14 cellular contexts compared by ENCODE assay signal in the genomic region with DNA sequence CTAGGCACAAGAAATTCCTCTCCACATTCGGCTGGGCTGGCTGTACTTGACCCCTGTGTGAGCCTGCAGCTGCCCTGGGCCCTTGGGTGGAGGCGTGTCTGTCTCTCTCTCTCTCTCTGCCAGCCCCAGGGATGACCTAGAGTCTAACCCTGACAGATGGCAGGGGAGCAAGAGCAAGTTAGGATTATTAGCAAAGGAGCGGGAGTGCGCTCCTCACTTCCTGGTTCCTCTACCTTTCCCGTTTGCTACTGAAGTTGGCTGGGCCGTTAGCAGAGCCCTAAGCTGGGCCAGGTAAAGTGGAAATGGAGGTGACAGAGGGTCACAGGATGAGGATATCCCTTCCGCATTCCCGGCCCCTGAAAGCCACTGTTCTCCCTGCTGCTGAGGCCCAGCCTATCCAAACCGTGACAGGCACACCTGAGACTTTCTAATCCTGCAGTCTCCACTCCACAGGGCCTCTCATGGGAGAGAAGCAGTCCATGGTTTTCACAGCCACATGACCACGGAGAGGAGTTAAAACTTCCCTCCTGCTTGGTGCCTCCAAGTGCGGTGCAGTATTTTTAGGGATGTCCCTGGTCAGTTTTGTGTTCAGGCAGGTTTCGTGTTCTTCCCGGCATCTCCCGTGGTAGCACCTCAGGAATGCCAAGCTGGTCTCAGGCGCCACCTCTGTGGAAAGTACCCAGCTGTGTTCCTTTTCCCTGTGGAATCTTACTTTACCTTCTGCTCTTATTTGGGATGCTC.
DNase-seq lines count a peak whose midpoint lies in the region; ATAC-seq and TF ChIP-seq lines count a peak whose summit lies in the region.
"Had no signal": no experiment of that assay in that cellular context is flagged by ENCODE, and none has a peak within 500 bp of the region (broad histone marks: within the 10 kb centered on the region; RNA-seq: fewer than 3 reads in every experiment).

No MANE protein-coding gene starts in this region.

- BruUV-seq in Caco-2 (replicated peaks; lab: Mats Ljungman, UMichigan) (no TSS peak), Panc1 (replicated peaks; lab: Mats Ljungman, UMichigan) (no TSS peak)

- DNase-seq in Caco-2: no peak
- no peak for DNase-seq in Panc1 (ENCODE audit: low read depth, low spot score)
- peak; percentile 33 for DNase-seq in left ventricle myocardium superior
- no peak for DNase-seq in nephron progenitor cell
- DNase-seq in activated CD4-positive, alpha-beta T cell treated with anti-CD3 and anti-CD28 coated beads for 48 hours: no peak
- DNase-seq in NK-92 treated with Interleukin-12 subunit alpha and Interleukin-12 subunit beta, amount 100 ng/mL, for 24 hours (lab: John Stamatoyannopoulos, UW): no peak
- DNase-seq in CD4-positive, alpha-beta T cell: no peak
- DNase-seq: activated naive CD4-positive, alpha-beta T cell treated with anti-CD3 and anti-CD28 coated beads, Interleukin-2, amount 10 ng/mL, durations not matched to agents 7 days and 5 days; naive thymus-derived CD4-positive, alpha-beta T cell; NCI-H1092 treated with DMSO at 0.1 percent for 48 hours; SHP77; tibial artery had no signal

- H3K9me3 ChIP-seq in Caco-2: peaks cover 11% of the 10 kb centered on the region
- H3K9me3 ChIP-seq in Panc1 (ENCODE audit: control insufficient read depth, insufficient read depth, low read depth, low read length): no peaks in the 10 kb centered on the region
- no peaks in the 10 kb centered on the region for H3K9me3 ChIP-seq in CD4-positive, alpha-beta T cell (ENCODE audit: control insufficient read depth, low read length)

- peaks cover 57% of the 10 kb centered on the region for H3K4me1 ChIP-seq in Caco-2
- H3K4me1 ChIP-seq in Panc1 (ENCODE audit: control insufficient read depth, insufficient read depth, low read length): peaks cover 34% of the 10 kb centered on the region
- H3K4me1 ChIP-seq: tibial artery had no signal

- H3K27me3 Mint-ChIP-seq in Caco-2 (ENCODE audit: insufficient read depth, unreplicated experiment) (no peaks in the 10 kb centered on the region), nephron progenitor cell (ENCODE audit: low read depth, poor library complexity) (no peaks in the 10 kb centered on the region)
- no peaks in the 10 kb centered on the region for H3K27me3 Mint-ChIP-seq in CD4-positive, alpha-beta T cell
- H3K27me3 Mint-ChIP-seq: activated naive CD4-positive, alpha-beta T cell treated with anti-CD3 and anti-CD28 coated beads, Interleukin-2, amount 10 ng/mL, durations not matched to agents 7 days and 5 days had no signal

- H3K4me3 ChIP-seq in Caco-2 (ENCODE audit: low read depth, low read length): no peak overlapping the region
- H3K4me3 ChIP-seq in Panc1 (ENCODE audit: low read depth in 2 of 2, low read length in 2 of 2): no peak overlapping the region
- H3K4me3 ChIP-seq: tibial artery had no signal

- H3K27ac Mint-ChIP-seq in Caco-2 (ENCODE audit: unreplicated experiment): peak overlapping the region; percentile 46
- peak overlapping the region; percentile 52 for H3K27ac Mint-ChIP-seq in nephron progenitor cell
- no peak overlapping the region for H3K27ac Mint-ChIP-seq in CD4-positive, alpha-beta T cell
- H3K27ac Mint-ChIP-seq: activated naive CD4-positive, alpha-beta T cell treated with anti-CD3 and anti-CD28 coated beads, Interleukin-2, amount 10 ng/mL, durations not matched to agents 7 days and 5 days; naive thymus-derived CD4-positive, alpha-beta T cell had no signal

- H3K27ac ChIP-seq in Panc1 (ENCODE audit: low read length): peak overlapping the region; percentile 89
- no peak overlapping the region for H3K27ac ChIP-seq in CD4-positive, alpha-beta T cell (ENCODE audit: low read depth, low read length)
- H3K27ac ChIP-seq: tibial artery had no signal

- in situ Hi-C loops in Panc1 (cut with HindIII; ENCODE audit: low pct_unique_long_range_greater_than_20kb, low sequenced_read_pairs): no loop called here

- POLR2A ChIA-PET in Caco-2 (lab: Charles Lee): no interaction called here
- POLR2A ChIA-PET in Panc1 (lab: Charles Lee): no interaction called here
- POLR2A ChIA-PET in CD4-positive, alpha-beta T cell (lab: Charles Lee): no interaction called here

- ATAC-seq in Panc1 (peak; percentile 70), left ventricle myocardium superior (peak; percentile 90), HG03520 (IDR thresholded peaks at IDR 0.05; ENCODE audit: unreplicated experiment) (no peak)
- ATAC-seq in CD4-positive, alpha-beta T cell (ENCODE audit: poor library complexity): no peak
- ATAC-seq: naive thymus-derived CD4-positive, alpha-beta T cell had no signal

- H3K36me3 Mint-ChIP-seq in Caco-2 (ENCODE audit: insufficient read depth, unreplicated experiment) (peaks cover 74% of the 10 kb centered on the region), nephron progenitor cell (ENCODE audit: low read depth) (peaks cover 41% of the 10 kb centered on the region)
- no peaks in the 10 kb centered on the region for H3K36me3 Mint-ChIP-seq in CD4-positive, alpha-beta T cell (ENCODE audit: low read depth)
- H3K36me3 Mint-ChIP-seq: activated naive CD4-positive, alpha-beta T cell treated with anti-CD3 and anti-CD28 coated beads, Interleukin-2, amount 10 ng/mL, durations not matched to agents 7 days and 5 days had no signal

- no peaks in the 10 kb centered on the region for H3K27me3 ChIP-seq in Caco-2 (replicated peaks; ENCODE audit: control insufficient read depth, insufficient read depth, low read length)
- no peaks in the 10 kb centered on the region for H3K27me3 ChIP-seq in Panc1 (ENCODE audit: control insufficient read depth, insufficient read depth, low read length)
- H3K27me3 ChIP-seq in CD4-positive, alpha-beta T cell (ENCODE audit: control insufficient read depth, insufficient read depth, low read length): no peaks in the 10 kb centered on the region
- H3K27me3 ChIP-seq: tibial artery had no signal

- intact Hi-C loops in Caco-2 (cut with micrococcal nuclease; ENCODE audit: unreplicated experiment) (loop anchor here (5.0 kb wide), 1 partner anchor 143 kb away; a partner anchor contains a TSS), Panc1 (cut with micrococcal nuclease; ENCODE audit: unreplicated experiment) (no loop called here), left ventricle myocardium superior (cut with micrococcal nuclease) (no loop called here)
- intact Hi-C loops in CD4-positive, alpha-beta T cell (cut with DNase I, micrococcal nuclease): no loop called here

- peaks cover 43% of the 10 kb centered on the region for H3K4me1 Mint-ChIP-seq in Caco-2 (ENCODE audit: low read depth, unreplicated experiment)
- peaks cover 31% of the 10 kb centered on the region for H3K4me1 Mint-ChIP-seq in nephron progenitor cell
- H3K4me1 Mint-ChIP-seq in CD4-positive, alpha-beta T cell (ENCODE audit: low read depth): no peaks in the 10 kb centered on the region
- H3K4me1 Mint-ChIP-seq: activated naive CD4-positive, alpha-beta T cell treated with anti-CD3 and anti-CD28 coated beads, Interleukin-2, amount 10 ng/mL, durations not matched to agents 7 days and 5 days; central memory CD8-positive, alpha-beta T cell had no signal

- CTCF ChIA-PET in Caco-2 (lab: Charles Lee): interaction anchor here (1.0 kb wide), 1 partner anchor 10 kb away, joined by 3 read pairs; no protein-coding TSS in a partner anchor
- CTCF ChIA-PET in Panc1 (lab: Charles Lee): interaction anchor here (0.7 kb wide), 1 partner anchor 156 kb away, joined by 3 read pairs; no protein-coding TSS in a partner anchor
- CTCF ChIA-PET in CD4-positive, alpha-beta T cell (lab: Charles Lee): no interaction called here

- H3K36me3 ChIP-seq in Caco-2 (ENCODE audit: control insufficient read depth, insufficient read depth, low read length) (no peaks in the 10 kb centered on the region), Panc1 (ENCODE audit: control insufficient read depth, insufficient read depth, low read length) (peaks cover 3% of the 10 kb centered on the region; the same call in 1 of the 2 replicates)

- H3K9me3 Mint-ChIP-seq in Caco-2 (ENCODE audit: unreplicated experiment) (peaks cover 14% of the 10 kb centered on the region), nephron progenitor cell (peaks cover 25% of the 10 kb centered on the region)
- H3K9me3 Mint-ChIP-seq in CD4-positive, alpha-beta T cell: no peaks in the 10 kb centered on the region
- H3K9me3 Mint-ChIP-seq: activated naive CD4-positive, alpha-beta T cell treated with anti-CD3 and anti-CD28 coated beads, Interleukin-2, amount 10 ng/mL, durations not matched to agents 7 days and 5 days; central memory CD8-positive, alpha-beta T cell; naive thymus-derived CD4-positive, alpha-beta T cell had no signal

- no peak overlapping the region for H3K4me3 Mint-ChIP-seq in Caco-2 (ENCODE audit: unreplicated experiment)
- no peak overlapping the region for H3K4me3 Mint-ChIP-seq in nephron progenitor cell
- H3K4me3 Mint-ChIP-seq in CD4-positive, alpha-beta T cell: no peak overlapping the region
- H3K4me3 Mint-ChIP-seq: activated naive CD4-positive, alpha-beta T cell treated with anti-CD3 and anti-CD28 coated beads, Interleukin-2, amount 10 ng/mL, durations not matched to agents 7 days and 5 days; central memory CD8-positive, alpha-beta T cell; naive thymus-derived CD4-positive, alpha-beta T cell had no signal

- TF ChIP-seq CTCF in Caco-2 (IDR thresholded peaks at IDR 0.05; ENCODE audit: insufficient read depth in 1 of 2, low read depth in 1 of 2, low read length in 1 of 2, severe bottlenecking in 1 of 2, unreplicated experiment in 1 of 2) (no peak), Panc1 (IDR thresholded peaks at IDR 0.05) (no peak), nephron progenitor cell (IDR thresholded peaks at IDR 0.05) (no peak)
- TF ChIP-seq CTCF in CD4-positive, alpha-beta T cell (IDR thresholded peaks at IDR 0.05): no peak

Comparison
In these comparisons a context has a peak if more than half of its experiments do, and no peak if none do; other contexts are left out.
1. ATAC-seq: peak in Panc1 (single experiment) and left ventricle myocardium superior (single experiment); none in CD4-positive, alpha-beta T cell (single experiment) and HG03520 (single experiment).